Comparison of ENCODE assay signal across 17 cellular contexts in the genomic region with DNA sequence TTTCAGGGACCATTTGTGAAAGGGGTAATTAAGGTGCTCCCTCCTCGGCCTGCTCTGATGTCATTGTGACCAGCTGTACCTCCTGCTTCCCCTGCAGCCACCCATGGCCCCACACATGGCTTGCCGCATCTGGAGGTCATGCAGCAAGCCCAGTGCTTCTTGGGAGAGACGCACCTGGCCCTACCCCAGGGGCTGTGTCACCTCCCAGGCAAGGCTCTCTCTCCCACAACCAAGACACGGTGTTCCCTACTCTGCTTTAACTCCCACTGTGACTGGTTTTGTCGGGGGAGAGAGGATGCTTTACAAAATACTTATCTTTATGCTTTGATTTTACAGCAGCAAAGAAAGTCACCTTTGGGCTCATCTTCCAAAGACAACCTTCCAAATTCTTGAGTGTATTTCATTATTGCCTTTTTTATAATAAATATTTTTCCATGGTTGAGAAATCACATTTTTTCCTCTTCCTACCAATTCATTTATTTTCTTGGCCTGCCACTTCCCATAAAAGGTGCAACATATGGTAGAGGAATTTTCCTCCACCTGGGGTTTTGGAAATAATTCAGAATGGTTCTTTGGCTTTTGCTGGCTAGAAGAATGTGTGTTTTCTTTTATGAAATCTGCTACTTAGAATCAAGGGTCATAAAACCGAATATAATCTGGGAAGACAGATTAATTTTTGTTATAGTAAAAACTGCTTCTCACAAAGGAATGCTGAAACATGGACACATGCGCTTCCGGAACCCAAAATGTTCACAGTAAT. TPM values are rescaled to one million over a fixed set of nuclear protein-coding genes. Genes with fewer than 3 reads are reported as not detected.
DNase-seq lines count a peak whose midpoint lies in the region; ATAC-seq and TF ChIP-seq lines count a peak whose summit lies in the region.
"Had no signal": no experiment of that assay in that cellular context is flagged by ENCODE, and none has a peak within 500 bp of the region (broad histone marks: within the 10 kb centered on the region; RNA-seq: fewer than 3 reads in every experiment).

No MANE protein-coding gene starts in this region.

- TF ChIP-seq EP300 in esophagus muscularis mucosa (IDR thresholded peaks at IDR 0.05), result no peak
- no peak for TF ChIP-seq EP300 in stomach (IDR thresholded peaks at IDR 0.05)

- H3K18ac ChIP-seq in IMR-90 (ENCODE audit: low read depth, low read length), result no peak overlapping the region

- H3K36me3 ChIP-seq in IMR-90 (ENCODE audit: control insufficient read depth, insufficient read depth, low read length) (no peaks in the 10 kb centered on the region), esophagus muscularis mucosa (no peaks in the 10 kb centered on the region), stomach (no peaks in the 10 kb centered on the region)
- H3K36me3 ChIP-seq: BE2C had no signal

- no peak overlapping the region; the same call in 1 of the 2 replicates for H4K91ac ChIP-seq in IMR-90 (ENCODE audit: insufficient read depth, low read depth, low read length)

- dilution Hi-C loops in IMR-90 (cut with HindIII; ENCODE audit: low sequenced_read_pairs, unreplicated experiment), result no loop called here

- H3K27ac ChIP-seq in IMR-90 (ENCODE audit: insufficient read depth, low read length) (no peak overlapping the region), esophagus muscularis mucosa (replicated peaks in 1 of 4) (no peak overlapping the region), stomach (no peak overlapping the region)

- intact Hi-C loops in IMR-90 (cut with micrococcal nuclease) (loop anchor here (10.0 kb wide), 1 partner anchor 125 kb away; a partner anchor contains a TSS), esophagus muscularis mucosa (cut with DNase I) (loop anchor here (10.0 kb wide), 1 partner anchor 125 kb away; a partner anchor contains a TSS), stomach (cut with DNase I; ENCODE audit: low total_unique reads) (loop anchor here (10.0 kb wide), 1 partner anchor 215 kb away; no protein-coding TSS in a partner anchor)

- no peak overlapping the region for H3K14ac ChIP-seq in IMR-90 (replicated peaks; ENCODE audit: low read depth, low read length)

- H4K5ac ChIP-seq in IMR-90 (ENCODE audit: low read depth, low read length), result no peak overlapping the region

- H3K4me3 ChIP-seq in IMR-90 (ENCODE audit: insufficient read depth, low read depth, low read length) (no peak overlapping the region), esophagus muscularis mucosa (no peak overlapping the region), stomach (no peak overlapping the region)

- no peaks in the 10 kb centered on the region for H3K79me1 ChIP-seq in IMR-90 (ENCODE audit: low read depth in 1 of 2, low read length in 2 of 2)

- ATAC-seq in IMR-90 (ENCODE audit: low read depth), result no peak
- ATAC-seq: HCT116 had no signal

- in situ Hi-C loops in IMR-90 (cut with MboI; ENCODE audit: low sequenced_read_pairs), result loop anchor here (5.0 to 10.0 kb wide), 2 partner anchors 197 to 345 kb away; no protein-coding TSS in a partner anchor

- no peak for DNase-seq in IMR-90
- peak; percentile 93 for DNase-seq in cerebellar cortex (ENCODE audit: low spot score)
- DNase-seq in esophagus muscularis mucosa (ENCODE audit: extremely low spot score), result peak; percentile 66
- no peak for DNase-seq in activated T-cell treated with anti-CD3 and anti-CD28 coated beads for 4 hours
- no peak for DNase-seq in NCI-H82 treated with DMSO at 0.1 percent for 48 hours (lab: John Stamatoyannopoulos, UW; ENCODE audit: unreplicated experiment)
- DNase-seq in stomach, result no peak
- DNase-seq: ACHN; BE2C; CD4-positive, CD25-positive, alpha-beta regulatory T cell; CD8-positive, alpha-beta memory T cell; COR-L47; DMS153; DMS79; GF-D8; GOT3; H7 had no signal

- no peak overlapping the region for H3K4me2 ChIP-seq in IMR-90 (ENCODE audit: low read depth, low read length)

- no TSS peak for BruUV-seq in IMR-90 (replicated peaks; lab: Mats Ljungman, UMichigan)

- peak overlapping the region; percentile 23 for H2AFZ ChIP-seq in IMR-90 (replicated peaks; ENCODE audit: low read length, poor library complexity)

- peaks cover 5% of the 10 kb centered on the region for H3K9me1 ChIP-seq in IMR-90 (ENCODE audit: insufficient read depth, low read length)

- no peak overlapping the region for H2AK9ac ChIP-seq in IMR-90 (replicated peaks; ENCODE audit: low read depth, low read length, poor library complexity)

- peaks cover 2% of the 10 kb centered on the region; the same call in 1 of the 2 replicates for H3K4me1 ChIP-seq in IMR-90 (ENCODE audit: control insufficient read depth, insufficient read depth, low read length)
- peaks cover 5 to 26% (median 13%) of the 10 kb centered on the region in 4 donors for H3K4me1 ChIP-seq in esophagus muscularis mucosa
- peaks cover 0 to 12% (median 5%) of the 10 kb centered on the region in 4 donors for H3K4me1 ChIP-seq in stomach
- H3K4me1 ChIP-seq: BE2C had no signal

- no peak overlapping the region for H3K56ac ChIP-seq in IMR-90 (ENCODE audit: extremely low read depth, insufficient read depth, low read length)

- no peak overlapping the region for H2BK15ac ChIP-seq in IMR-90 (ENCODE audit: low read depth, low read length)

- H3K27me3 ChIP-seq in IMR-90 (ENCODE audit: control insufficient read depth, insufficient read depth, low read length), result no peaks in the 10 kb centered on the region
- no peaks in the 10 kb centered on the region for H3K27me3 ChIP-seq in esophagus muscularis mucosa
- H3K27me3 ChIP-seq in stomach, result no peaks in the 10 kb centered on the region
- H3K27me3 ChIP-seq: BE2C had no signal

- H4K8ac ChIP-seq in IMR-90 (ENCODE audit: low read depth in 2 of 2, low read length in 2 of 2), result no peak overlapping the region

- H3K9ac ChIP-seq in IMR-90 (ENCODE audit: low read depth, low read length), result no peak overlapping the region

- no peaks in the 10 kb centered on the region for H4K20me1 ChIP-seq in IMR-90 (ENCODE audit: insufficient read depth, low read length)

- no peak overlapping the region for H2BK5ac ChIP-seq in IMR-90 (ENCODE audit: low read depth, low read length, poor library complexity, severe bottlenecking)

- 67% methylated on average over 1 of the region's 8 CpGs; no CpG with 5 or more reads in 1 of the 2 experiments for WGBS in IMR-90 (ENCODE audit: extremely low coverage in 2 of 2, insufficient read length in 1 of 2), 2 experiments
- WGBS in esophagus muscularis mucosa, result 84% methylated on average over 6 of the region's 8 CpGs
- WGBS in stomach, 5 donors, result 78 to 82% (median 80%) methylated on average over 8 of the region's 8 CpGs

- H3K9me3 ChIP-seq in IMR-90 (ENCODE audit: control insufficient read depth, insufficient read depth, low read length) (no peaks in the 10 kb centered on the region), esophagus muscularis mucosa (no peaks in the 10 kb centered on the region), stomach (no peaks in the 10 kb centered on the region)
- H3K9me3 ChIP-seq: BE2C had no signal

- POLR2A ChIA-PET in IMR-90 (lab: Charles Lee; ENCODE audit: unreplicated experiment), result no interaction called here

- TF ChIP-seq POLR2A in IMR-90 (IDR thresholded peaks at IDR 0.05; ENCODE audit: low read depth, low read length), result no peak
- TF ChIP-seq POLR2A in esophagus muscularis mucosa (IDR thresholded peaks at IDR 0.05; ENCODE audit: low read depth), result no peak
- TF ChIP-seq POLR2A in stomach (IDR thresholded peaks at IDR 0.05), result no peak

- TF ChIP-seq CTCF in IMR-90 (conservative IDR thresholded peaks at IDR 0.05; ENCODE audit: low read depth, low read length) (no peak), esophagus muscularis mucosa (IDR thresholded peaks at IDR 0.05) (no peak), stomach (IDR thresholded peaks at IDR 0.05) (no peak)

- TF ChIP-seq RAD21 in IMR-90 (IDR thresholded peaks at IDR 0.05; ENCODE audit: low read length), result no peak

- CTCF ChIA-PET in IMR-90 (lab: Yijun Ruan, JAX), result no interaction called here

- 0 out of 2 replicates have a peak overlapping the region, but pooled peaks have one; percentile 24 for H3K23ac ChIP-seq in IMR-90 (ENCODE audit: low read depth, low read length)

- no peak overlapping the region for H3K4ac ChIP-seq in IMR-90 (ENCODE audit: low read depth, low read length)

- H2AK5ac ChIP-seq in IMR-90 (ENCODE audit: low read depth, low read length), result no peak overlapping the region

- H2BK120ac ChIP-seq in IMR-90 (ENCODE audit: low read depth, low read length), result no peak overlapping the region

- H2BK20ac ChIP-seq in IMR-90 (ENCODE audit: low read depth, low read length), result no peak overlapping the region

TF ChIP-seq in IMR-90, 13 proteins besides CTCF, POLR2A, EP300 and RAD21 (continues in another document):
- no peak for TF ChIP-seq MAZ (IDR thresholded peaks at IDR 0.05; ENCODE audit: borderline replicate concordance, low read depth, low read length)
- TF ChIP-seq, protein P1, sequence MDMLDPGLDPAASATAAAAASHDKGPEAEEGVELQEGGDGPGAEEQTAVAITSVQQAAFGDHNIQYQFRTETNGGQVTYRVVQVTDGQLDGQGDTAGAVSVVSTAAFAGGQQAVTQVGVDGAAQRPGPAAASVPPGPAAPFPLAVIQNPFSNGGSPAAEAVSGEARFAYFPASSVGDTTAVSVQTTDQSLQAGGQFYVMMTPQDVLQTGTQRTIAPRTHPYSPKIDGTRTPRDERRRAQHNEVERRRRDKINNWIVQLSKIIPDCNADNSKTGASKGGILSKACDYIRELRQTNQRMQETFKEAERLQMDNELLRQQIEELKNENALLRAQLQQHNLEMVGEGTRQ (IDR thresholded peaks at IDR 0.05; ENCODE audit: low read depth, low read length), result no peak
- TF ChIP-seq RFX5 (IDR thresholded peaks at IDR 0.05; ENCODE audit: low read depth, low read length), result no peak
- TF ChIP-seq, protein P2, sequence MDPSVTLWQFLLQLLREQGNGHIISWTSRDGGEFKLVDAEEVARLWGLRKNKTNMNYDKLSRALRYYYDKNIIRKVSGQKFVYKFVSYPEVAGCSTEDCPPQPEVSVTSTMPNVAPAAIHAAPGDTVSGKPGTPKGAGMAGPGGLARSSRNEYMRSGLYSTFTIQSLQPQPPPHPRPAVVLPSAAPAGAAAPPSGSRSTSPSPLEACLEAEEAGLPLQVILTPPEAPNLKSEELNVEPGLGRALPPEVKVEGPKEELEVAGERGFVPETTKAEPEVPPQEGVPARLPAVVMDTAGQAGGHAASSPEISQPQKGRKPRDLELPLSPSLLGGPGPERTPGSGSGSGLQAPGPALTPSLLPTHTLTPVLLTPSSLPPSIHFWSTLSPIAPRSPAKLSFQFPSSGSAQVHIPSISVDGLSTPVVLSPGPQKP (IDR thresholded peaks at IDR 0.05; ENCODE audit: borderline replicate concordance, low read depth, low read length), result no peak
- no peak for TF ChIP-seq MAFK (IDR thresholded peaks at IDR 0.05; ENCODE audit: low read depth, low read length)
- TF ChIP-seq FOS (IDR thresholded peaks at IDR 0.05; ENCODE audit: low read depth, low read length), result no peak
- TF ChIP-seq MXI1 (IDR thresholded peaks at IDR 0.05; ENCODE audit: borderline replicate concordance, low read depth, low read length), result no peak

RNA-seq across cellular contexts. Expression of a gene that starts 53.8 kb away (rescaled TPM):
- total RNA-seq in IMR-90 (2012; rRNA removed) (6.4 and 7.5 TPM in 2 replicates), esophagus muscularis mucosa (10 to 100 TPM; 22.4 to 39.6 (median 31.1) TPM), stomach (10 to 100 TPM in 3 of 5 donors, 1 to 10 TPM in 2; 7.0 to 48.1 (median 14.3) TPM)
- polyA plus RNA-seq in IMR-90 (2012; rRNA removed) (16.2 and 19.4 TPM in 2 replicates), stomach (1 to 10 TPM; 5.3 to 8.2 (median 7.1) TPM)
- polyA plus RNA-seq in IMR-90 (2012; cell fraction: cytosol; rRNA removed), result 10.7 and 24.9 TPM in 2 replicates
- polyA plus RNA-seq in IMR-90 (2012; cell fraction: nucleus; rRNA removed; ENCODE audit: low replicate concordance), result 8.4 and 15.5 TPM in 2 replicates

Comparison
In these comparisons a context has a peak if more than half of its experiments do, and no peak if none do; other contexts are left out.
1. DNase-seq: peak in cerebellar cortex (single experiment) and esophagus muscularis mucosa (single experiment); none in IMR-90 (single experiment), activated T-cell treated with anti-CD3 and anti-CD28 coated beads for 4 hours (single experiment), NCI-H82 treated with DMSO at 0.1 percent for 48 hours (single experiment) and stomach (single experiment).